In genomic region chr14:100616854-100617714, GRCh38 we compare ENCODE assay signal across 13 cellular contexts. TPM values are rescaled to one million over a fixed set of nuclear protein-coding genes. Genes with fewer than 3 reads are reported as not detected.
DNase-seq lines count a peak whose midpoint lies in the region; ATAC-seq, FAIRE-seq and TF ChIP-seq lines count a peak whose summit lies in the region.
"Had no signal": no experiment of that assay in that cellular context is flagged by ENCODE, and none has a peak within 500 bp of the region (broad histone marks: within the 10 kb centered on the region; RNA-seq: fewer than 3 reads in every experiment).

No MANE protein-coding gene starts in this region.

- no peak for TF ChIP-seq RAD21 in GM12878 (IDR thresholded peaks at IDR 0.05; ENCODE audit: insufficient read depth, low read depth, low read length)

- no peaks in the 10 kb centered on the region for H3K27me3 ChIP-seq in CD4-positive, alpha-beta memory T cell (ENCODE audit: insufficient read depth, low read length)
- peaks cover 0 to 4% of the 10 kb centered on the region in 2 experiments; a peak in 2 of 4 replicates for H3K27me3 ChIP-seq in GM12878 (replicated peaks in 1 of 2; ENCODE audit: control insufficient read depth in 2 of 2, insufficient read depth in 2 of 2, low read length in 1 of 2)
- H3K27me3 ChIP-seq in testis: no peaks in the 10 kb centered on the region
- H3K27me3 ChIP-seq in A673 (replicated peaks; ENCODE audit: insufficient read depth, low read depth, low read length, poor library complexity): no peaks in the 10 kb centered on the region

- no peaks in the 10 kb centered on the region for H4K20me1 ChIP-seq in GM12878 (ENCODE audit: control insufficient read depth, insufficient read depth)

- ATAC-seq in GM12878 (no peak), HG02870 (IDR thresholded peaks at IDR 0.05; ENCODE audit: unreplicated experiment) (no peak)
- ATAC-seq: gastroesophageal sphincter, HCT116 had no signal

- RAD21 ChIA-PET in GM12878 (lab: Charles Lee; ENCODE audit: unreplicated experiment): no interaction called here

- CTCF ChIA-PET in CD4-positive, alpha-beta memory T cell (lab: Charles Lee; ENCODE audit: partially characterized antibody): interaction anchor here (1.1 to 3.0 kb wide), 4 partner anchors 11 to 36 kb away, joined by 3 to 14 read pairs (median 6); no protein-coding TSS in a partner anchor
- CTCF ChIA-PET in GM12878 (lab: Yijun Ruan, JAX) (interaction anchor here (1.4 to 1.9 kb wide), 2 partner anchors 28 to 29 kb away, joined by 3 to 5 read pairs; no protein-coding TSS in a partner anchor), A673 (lab: Charles Lee) (no interaction called here)

- H3K9me3 ChIP-seq in CD4-positive, alpha-beta memory T cell (ENCODE audit: control insufficient read depth in 1 of 2, low read length in 2 of 2): no peaks in the 10 kb centered on the region
- H3K9me3 ChIP-seq in GM12878 (replicated peaks; ENCODE audit: control insufficient read depth, insufficient read depth, low read length) (no peaks in the 10 kb centered on the region), testis (no peaks in the 10 kb centered on the region), A673 (ENCODE audit: low read depth, low read length, poor library complexity, severe bottlenecking) (no peaks in the 10 kb centered on the region)
- H3K9me3 ChIP-seq: gastroesophageal sphincter had no signal

- H3K79me2 ChIP-seq in GM12878 (ENCODE audit: control insufficient read depth, insufficient read depth, low read length): no peaks in the 10 kb centered on the region

- intact Hi-C loops in CD14-positive monocyte (cut with micrococcal nuclease): loop anchor here in 1 of 2 donors (5.0 kb wide), 1 partner anchor 70 kb away; no protein-coding TSS in a partner anchor
- intact Hi-C loops in CD4-positive, alpha-beta memory T cell (cut with micrococcal nuclease): no loop called here
- intact Hi-C loops in GM12878 (cut with micrococcal nuclease; ENCODE audit: unreplicated experiment): no loop called here
- intact Hi-C loops in testis (cut with DNase I; ENCODE audit: low total_unique reads): no loop called here
- intact Hi-C loops in A673 (cut with micrococcal nuclease; ENCODE audit: unreplicated experiment): no loop called here

- H3K36me3 ChIP-seq in CD4-positive, alpha-beta memory T cell (ENCODE audit: insufficient read depth, low read length): no peaks in the 10 kb centered on the region
- no peaks in the 10 kb centered on the region for H3K36me3 ChIP-seq in GM12878 (ENCODE audit: control insufficient read depth in 2 of 2, insufficient read depth in 2 of 2, low read length in 1 of 2)
- no peaks in the 10 kb centered on the region for H3K36me3 ChIP-seq in testis (ENCODE audit: low read depth, missing control alignments)
- no peaks in the 10 kb centered on the region for H3K36me3 ChIP-seq in A673 (ENCODE audit: insufficient read depth, low read length, poor library complexity, severe bottlenecking)
- H3K36me3 ChIP-seq: gastroesophageal sphincter had no signal

- peak overlapping the region in 2 of 7 donors; percentile 17 to 43 for H3K27ac Mint-ChIP-seq in CD14-positive monocyte
- H3K27ac Mint-ChIP-seq in CD4-positive, alpha-beta memory T cell: peak overlapping the region; percentile 67 to 93 (median 80)

- no peak overlapping the region for H3K4me3 ChIP-seq in CD4-positive, alpha-beta memory T cell (ENCODE audit: low read length in 2 of 2)
- H3K4me3 ChIP-seq in GM12878: no peak overlapping the region
- H3K4me3 ChIP-seq in testis: no peak overlapping the region
- H3K4me3 ChIP-seq in A673 (ENCODE audit: low read depth, low read length, poor library complexity, severe bottlenecking): no peak overlapping the region
- H3K4me3 ChIP-seq: gastroesophageal sphincter had no signal

- no peaks in the 10 kb centered on the region for H3K36me3 Mint-ChIP-seq in CD14-positive monocyte
- no peaks in the 10 kb centered on the region for H3K36me3 Mint-ChIP-seq in CD4-positive, alpha-beta memory T cell

- H2AFZ ChIP-seq in GM12878 (ENCODE audit: control insufficient read depth, low read depth, low read length): no peak overlapping the region

- H3K4me2 ChIP-seq in GM12878 (ENCODE audit: control insufficient read depth, insufficient read depth): no peak overlapping the region

- in situ Hi-C loops in GM12878 (cut with MboI): no loop called here

- H3K4me1 Mint-ChIP-seq in CD14-positive monocyte: peaks cover 42% of the 10 kb centered on the region
- peaks cover 9 to 29% (median 15%) of the 10 kb centered on the region in 4 donors for H3K4me1 Mint-ChIP-seq in CD4-positive, alpha-beta memory T cell

- TF ChIP-seq POLR2A in GM12878 (IDR thresholded peaks at IDR 0.05; ENCODE audit: low read depth, low read length) (no peak), testis (IDR thresholded peaks at IDR 0.05) (no peak)

- H3K9ac ChIP-seq in GM12878 (ENCODE audit: control insufficient read depth, insufficient read depth, low read length): no peak overlapping the region

- no TSS peak for BruUV-seq in GM12878 (replicated peaks; lab: Mats Ljungman, UMichigan)
- no TSS peak for BruUV-seq in A673 (replicated peaks; lab: Mats Ljungman, UMichigan)

- WGBS in GM12878 (ENCODE audit: insufficient coverage, insufficient replicate concordance, low lambda C conversion rate, missing lambda C conversion rate): 20% methylated on average over 15 of the region's 15 CpGs
- 63 to 66% methylated on average over 15 of the region's 15 CpGs for WGBS in testis, 2 donors

- H3K4me1 ChIP-seq in CD4-positive, alpha-beta memory T cell (ENCODE audit: insufficient read depth, low read length): peaks cover 20% of the 10 kb centered on the region
- no peaks in the 10 kb centered on the region for H3K4me1 ChIP-seq in GM12878 (ENCODE audit: control insufficient read depth, insufficient read depth, low read length)
- H3K4me1 ChIP-seq in testis: peaks cover 4% of the 10 kb centered on the region
- no peaks in the 10 kb centered on the region for H3K4me1 ChIP-seq in A673 (ENCODE audit: insufficient read depth, low read length, poor library complexity, severe bottlenecking)

- no peak for TF ChIP-seq CTCF in CD14-positive monocyte (IDR thresholded peaks at IDR 0.05)
- TF ChIP-seq CTCF in GM12878 (IDR thresholded peaks at IDR 0.05 in 2 of 3, conservative IDR thresholded peaks at IDR 0.05 in 1 of 3; ENCODE audit: control insufficient read depth in 2 of 3, extremely low read depth in 1 of 3, insufficient read depth in 1 of 3, low read depth in 3 of 3, low read length in 3 of 3): no peak
- no peak for TF ChIP-seq CTCF in testis (IDR thresholded peaks at IDR 0.05)
- no peak for TF ChIP-seq CTCF in A673 (conservative IDR thresholded peaks at IDR 0.05; ENCODE audit: low read depth, low read length)

- H3K4me3 Mint-ChIP-seq in CD14-positive monocyte: peak overlapping the region; percentile 37 to 86
- H3K4me3 Mint-ChIP-seq in CD4-positive, alpha-beta memory T cell: peak overlapping the region; percentile 13 to 82 (median 62)

- peaks cover 8 to 10% (median 8%) of the 10 kb centered on the region in 3 donors for H3K27me3 Mint-ChIP-seq in CD14-positive monocyte (ENCODE audit: low read depth in 3 of 3)
- H3K27me3 Mint-ChIP-seq in CD4-positive, alpha-beta memory T cell: peaks cover 0 to 1% of the 10 kb centered on the region in 2 donors

- POLR2A ChIA-PET in CD4-positive, alpha-beta memory T cell (lab: Charles Lee; ENCODE audit: partially characterized antibody): interaction anchor here (0.9 to 1.3 kb wide), 5 partner anchors 20 to 71 kb away, joined by 3 to 5 read pairs (median 4); no protein-coding TSS in a partner anchor
- POLR2A ChIA-PET in GM12878 (lab: Charles Lee): no interaction called here
- POLR2A ChIA-PET in A673 (lab: Charles Lee; ENCODE audit: low non-redundant PET): no interaction called here

- no peak for FAIRE-seq in GM12878 (lab: Jason Lieb, UNC)

- H3K9me3 Mint-ChIP-seq in CD14-positive monocyte: peaks cover 0 to 1% (median 0%) of the 10 kb centered on the region in 7 donors
- H3K9me3 Mint-ChIP-seq in CD4-positive, alpha-beta memory T cell: no peaks in the 10 kb centered on the region

- no peak overlapping the region for H3K27ac ChIP-seq in CD4-positive, alpha-beta memory T cell (ENCODE audit: low read depth, low read length)
- H3K27ac ChIP-seq in GM12878 (ENCODE audit: control insufficient read depth, insufficient read depth) (no peak overlapping the region), testis (no peak overlapping the region), A673 (ENCODE audit: low read depth, low read length, poor library complexity, severe bottlenecking) (no peak overlapping the region)
- H3K27ac ChIP-seq: gastroesophageal sphincter had no signal

- SMC1A ChIA-PET in GM12878 (lab: Charles Lee; ENCODE audit: uncharacterized antibody, unreplicated experiment): interaction anchor here (0.6 to 1.1 kb wide), 4 partner anchors 29 to 232 kb away, joined by 3 to 4 read pairs (median 3); no protein-coding TSS in a partner anchor

- no peak for TF ChIP-seq EP300 in GM12878 (IDR thresholded peaks at IDR 0.05; ENCODE audit: borderline replicate concordance in 1 of 2, control insufficient read depth in 1 of 2, low read depth in 2 of 2, low read length in 2 of 2)

- DNase-seq in CD14-positive monocyte (ENCODE audit: low spot score) (no peak), GM12878 (ENCODE audit: low read depth, low spot score) (no peak), medulla oblongata (ENCODE audit: extremely low spot score) (peak; percentile 55), testis (no peak), A673 (ENCODE audit: low spot score) (no peak)
- peak in 4 of 5 donors; percentile 48 to 51 (median 50) for DNase-seq in CD4-positive, alpha-beta memory T cell
- DNase-seq: NCI-H2029 treated with DMSO at 0.1 percent for 48 hours; OCI-M1; stimulated activated CD4-positive, alpha-beta T cell treated with anti-CD3 and anti-CD28 coated beads, Interleukin-4, amount 100 ng/mL, for 24 hours; T1000 had no signal

RNA-seq across cellular contexts. Expression of gene BEGAIN, which starts 29.9 kb away (rescaled TPM):
- polyA plus RNA-seq in CD14-positive monocyte (under 1 TPM in 1 of 2 donors, not detected in 1; 0.25 TPM), GM12878 (2011; rRNA removed) (0.14 and 0.27 TPM in 2 replicates), GM12878 (2014; fragmentation: Illumina TruSeq; extraction: Trizol) (0.01 TPM in 1 of 2 replicates, not detected in the other), GM12878 (2014; fragmentation: Nextera tagmentation; extraction: Ambion mirVana) (not detected), GM12878 (2014; rRNA removed) (0.03 and 0.04 TPM in 2 replicates), GM12878 (2016; fragmentation: Nextera tagmentation; extraction: Ambion mirVana) (not detected), testis (ENCODE audit: insufficient read depth, low read depth, low replicate concordance) (4.5 TPM)
- total RNA-seq in CD4-positive, alpha-beta memory T cell: 1 to 10 TPM in 1 of 2 experiments, under 1 TPM in 1; 0.84 to 1.6 TPM
- 1 to 10 TPM in 1 of 2 donors, under 1 TPM in 1; 0.09 to 1.8 TPM for polyA plus RNA-seq in CD4-positive, alpha-beta memory T cell
- total RNA-seq in GM12878 (2013; cell fraction: nucleolus; rRNA removed): 0.51 and 2.6 TPM in 2 replicates
- total RNA-seq in GM12878 (2014; rRNA removed) (0.06 and 0.16 TPM in 2 replicates), GM12878 (2014; rRNA removed; fragmentation: Illumina TruSeq; extraction: Trizol) (not detected in 2 replicates), GM12878 (2021) (0.24 and 0.31 TPM in 2 replicates), testis (1 to 10 TPM; 6.9 to 7.6 TPM), A673 (2021) (0.84 and 1.3 TPM in 2 replicates)
- not detected for polyA plus RNA-seq in GM12878 (2011; ENCODE audit: low read depth)
- 0.08 and 0.24 TPM in 2 replicates for polyA plus RNA-seq in GM12878 (2011; cell fraction: cytosol; rRNA removed)
- polyA plus RNA-seq in GM12878 (2011; cell fraction: nucleus; rRNA removed): 0.57 and 0.70 TPM in 2 replicates
- polyA plus RNA-seq in GM12878 (2012): 0.23 and 0.74 TPM in 2 replicates
- 0.67 TPM in 1 of 2 replicates, not detected in the other for polyA minus RNA-seq in GM12878 (2011; rRNA and poly(A)+ RNA removed)
- 0.40 and 1.0 TPM in 2 replicates for polyA minus RNA-seq in GM12878 (2011; cell fraction: cytosol; rRNA and poly(A)+ RNA removed)
- polyA minus RNA-seq in GM12878 (2011; cell fraction: nucleus; rRNA and poly(A)+ RNA removed): 0.12 and 0.38 TPM in 2 replicates

Comparison
In these comparisons a context has a peak if more than half of its experiments do, and no peak if none do; other contexts are left out.
1. DNase-seq: peak in CD4-positive, alpha-beta memory T cell (4 of 5) and medulla oblongata (single experiment); none in CD14-positive monocyte (single experiment), GM12878 (single experiment), testis (single experiment) and A673 (single experiment).